Comparison of ENCODE assay signal across 14 cellular contexts in the genomic region with DNA sequence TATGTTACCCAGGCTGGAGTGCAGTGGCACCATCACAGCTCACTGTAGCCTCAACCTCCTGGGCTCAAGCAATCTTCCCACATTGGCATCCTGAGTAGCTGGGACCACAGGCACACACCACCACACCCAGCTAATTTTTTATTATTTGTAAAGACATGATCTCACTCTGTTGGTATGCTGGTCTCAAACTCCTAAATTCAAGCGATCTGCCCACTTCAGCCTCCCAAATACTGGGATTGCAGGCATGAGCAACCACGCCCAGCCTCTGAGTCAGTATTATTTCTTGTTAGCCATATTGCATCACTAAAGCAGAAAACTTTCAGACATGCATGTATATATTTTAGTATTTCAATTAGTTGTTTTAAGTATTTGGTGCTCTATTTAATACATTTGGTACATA.
DNase-seq lines count a peak whose midpoint lies in the region; ATAC-seq and TF ChIP-seq lines count a peak whose summit lies in the region.
"Had no signal": no experiment of that assay in that cellular context is flagged by ENCODE, and none has a peak within 500 bp of the region (broad histone marks: within the 10 kb centered on the region; RNA-seq: fewer than 3 reads in every experiment).

No MANE protein-coding gene starts in this region.

- TF ChIP-seq CTCF in fibroblast of pulmonary artery (IDR thresholded peaks at IDR 0.05; ENCODE audit: low read length, missing control alignments) (no peak), smooth muscle cell (IDR thresholded peaks at IDR 0.05; ENCODE audit: borderline replicate concordance, insufficient read depth, poor library complexity, severe bottlenecking) (no peak)

- no peak for ATAC-seq in HG02588 (IDR thresholded peaks at IDR 0.05; ENCODE audit: unreplicated experiment)
- ATAC-seq: activated CD8-positive, alpha-beta T cell treated with anti-CD3 and anti-CD28 coated beads, Interleukin-2, amount 10 ng/mL, durations not matched to agents 7 days and 5 days; activated naive CD8-positive, alpha-beta T cell treated with anti-CD3 and anti-CD28 coated beads, Interleukin-2, amount 50 U/mL, for 24 hours had no signal

- no peaks in the 10 kb centered on the region for H4K20me1 ChIP-seq in GM23248 (ENCODE audit: insufficient read depth)
- H4K20me1 ChIP-seq in smooth muscle cell (ENCODE audit: low read depth): peaks cover 3% of the 10 kb centered on the region

- no peaks in the 10 kb centered on the region for H3K9me3 ChIP-seq in GM23248 (ENCODE audit: low read depth)
- H3K9me3 ChIP-seq in smooth muscle cell (replicated peaks; ENCODE audit: low read depth): no peaks in the 10 kb centered on the region
- H3K9me3 ChIP-seq: left ventricle myocardium inferior had no signal

- H3K27me3 ChIP-seq in GM23248 (replicated peaks; ENCODE audit: insufficient read depth): no peaks in the 10 kb centered on the region
- H3K27me3 ChIP-seq in smooth muscle cell (ENCODE audit: low read depth): no peaks in the 10 kb centered on the region

- H3F3A ChIP-seq in GM23248 (ENCODE audit: insufficient read depth) (peaks cover 14% of the 10 kb centered on the region; the same call in 1 of the 2 replicates), smooth muscle cell (ENCODE audit: low read depth) (no peaks in the 10 kb centered on the region)

- 0 to 2% methylated on average over 2 of the region's 2 CpGs for WGBS in GM23248 (ENCODE audit: low coverage in 1 of 2, low lambda C conversion rate in 2 of 2, missing lambda C conversion rate in 2 of 2), 2 experiments
- WGBS in smooth muscle cell (ENCODE audit: low lambda C conversion rate): 42% methylated on average over 2 of the region's 2 CpGs

- H3K79me2 ChIP-seq in GM23248 (ENCODE audit: insufficient read depth) (no peaks in the 10 kb centered on the region), smooth muscle cell (ENCODE audit: low read depth) (peaks cover 1% of the 10 kb centered on the region)
- H3K79me2 ChIP-seq: parathyroid adenoma had no signal

- H3K9me2 ChIP-seq in GM23248 (ENCODE audit: insufficient read depth): no peaks in the 10 kb centered on the region

- in situ Hi-C loops in GM23248 (cut with MboI): no loop called here

- DNase-seq in GM23248: peak; percentile 95
- peak; percentile 25 for DNase-seq in RKO (ENCODE audit: low spot score)
- DNase-seq in fibroblast of pulmonary artery (ENCODE audit: low read depth): peak; percentile 86
- DNase-seq in smooth muscle cell (lab: John Stamatoyannopoulos, UW; ENCODE audit: unreplicated experiment): no peak
- no peak for DNase-seq in SHP77 treated with DMSO at 0.1 percent for 48 hours (lab: John Stamatoyannopoulos, UW)
- no peak for DNase-seq in cortex of kidney (lab: John Stamatoyannopoulos, UW)
- DNase-seq: activated CD8-positive, alpha-beta T cell treated with anti-CD3 and anti-CD28 coated beads, Interleukin-2, amount 10 ng/mL, durations not matched to agents 7 days and 5 days; activated naive CD8-positive, alpha-beta T cell treated with anti-CD3 and anti-CD28 coated beads, Interleukin-2, amount 50 U/mL, for 24 hours; DMS79 treated with DMSO at 0.1 percent for 48 hours; left ventricle myocardium inferior; NCI-H446; SW 1271 had no signal

- H3K4me1 ChIP-seq in GM23248 (ENCODE audit: insufficient read depth): peaks cover 16% of the 10 kb centered on the region
- H3K4me1 ChIP-seq in smooth muscle cell (ENCODE audit: low read depth): no peaks in the 10 kb centered on the region
- H3K4me1 ChIP-seq: left ventricle myocardium inferior, parathyroid adenoma had no signal

- peak overlapping the region; percentile 15; the same call in 1 of the 2 replicates for H2AFZ ChIP-seq in GM23248
- H2AFZ ChIP-seq in smooth muscle cell (ENCODE audit: low read depth): no peak overlapping the region
- H2AFZ ChIP-seq: parathyroid adenoma had no signal

- H3K36me3 ChIP-seq in GM23248 (ENCODE audit: low read depth) (no peaks in the 10 kb centered on the region), smooth muscle cell (ENCODE audit: low read depth) (no peaks in the 10 kb centered on the region)
- H3K36me3 ChIP-seq: left ventricle myocardium inferior had no signal

- H3K27ac ChIP-seq in GM23248 (peak overlapping the region; percentile 59), smooth muscle cell (ENCODE audit: low read depth) (no peak overlapping the region)
- H3K27ac ChIP-seq: left ventricle myocardium inferior, parathyroid adenoma had no signal

- H3K4me2 ChIP-seq in GM23248 (ENCODE audit: unreplicated experiment) (peak overlapping the region; percentile 9), smooth muscle cell (peak overlapping the region; percentile 12)

- H3K4me3 ChIP-seq in GM23248 (no peak overlapping the region), fibroblast of pulmonary artery (replicated peaks; ENCODE audit: low read depth, low read length) (no peak overlapping the region), smooth muscle cell (no peak overlapping the region)
- H3K4me3 ChIP-seq: left ventricle myocardium inferior had no signal

- H3K9ac ChIP-seq in GM23248 (no peak overlapping the region), smooth muscle cell (ENCODE audit: low read depth) (no peak overlapping the region)
- H3K9ac ChIP-seq: parathyroid adenoma had no signal

Comparison
In these comparisons a context has a peak if more than half of its experiments do, and no peak if none do; other contexts are left out.
1. DNase-seq: peak in GM23248 (single experiment), RKO (single experiment) and fibroblast of pulmonary artery (single experiment); none in smooth muscle cell (single experiment), SHP77 treated with DMSO at 0.1 percent for 48 hours (single experiment) and cortex of kidney (single experiment).